Comparison of ENCODE assay signal across 1 cellular context in genomic region chr19:40751065-40751923, GRCh38.
TF ChIP-seq lines count a peak whose summit lies in the region.

Gene SNRPA (plus strand): TSS chr19:40751203. CDS start chr19:40751409, 206 bp downstream.

TF ChIP-seq in K562, 482 proteins besides CTCF, POLR2A, EP300 and RAD21 (continued from another document):
- TF ChIP-seq CTCFL (IDR thresholded peaks at IDR 0.05; ENCODE audit: borderline replicate concordance, insufficient read depth, low read depth, low read length, poor library complexity, severe bottlenecking) (no peak), ZNF408 (CRISPR knock-in tag; IDR thresholded peaks at IDR 0.05; ENCODE audit: low read depth) (no peak), FIP1L1 (IDR thresholded peaks at IDR 0.05; ENCODE audit: low read depth, low read length, poor library complexity, severe bottlenecking) (no peak), POLR2AphosphoS2 (IDR thresholded peaks at IDR 0.05; ENCODE audit: low read length) (no peak), PRPF4 (IDR thresholded peaks at IDR 0.05; ENCODE audit: insufficient read depth, low read depth, low read length, poor library complexity, severe bottlenecking) (no peak), RHOXF2B (CRISPR knock-in tag; conservative IDR thresholded peaks at IDR 0.05) (no peak), UBTF (IDR thresholded peaks at IDR 0.05; ENCODE audit: borderline replicate concordance in 1 of 2, low read depth in 2 of 2, low read length in 2 of 2) (no peak), ZNF655 (CRISPR knock-in tag; IDR thresholded peaks at IDR 0.05) (no peak), POLR3G (IDR thresholded peaks at IDR 0.05; ENCODE audit: extremely low read depth, insufficient read length, insufficient replicate concordance) (no peak), MTA1 (IDR thresholded peaks at IDR 0.05; ENCODE audit: borderline replicate concordance) (peak; percentile 35; the same call in 1 of the 2 replicates), ZFP30 (CRISPR knock-in tag; IDR thresholded peaks at IDR 0.05; ENCODE audit: borderline replicate concordance) (no peak), MAFG (tag; conservative IDR thresholded peaks at IDR 0.05) (no peak), TEAD4 (IDR thresholded peaks at IDR 0.05; ENCODE audit: low read length) (no peak), TEAD4 (CRISPR knock-in tag; IDR thresholded peaks at IDR 0.05; ENCODE audit: borderline replicate concordance) (no peak), TAL1 (IDR thresholded peaks at IDR 0.05) (no peak), ZNF830 (CRISPR knock-in tag; IDR thresholded peaks at IDR 0.05) (no peak), ZNF354B (CRISPR knock-in tag; IDR thresholded peaks at IDR 0.05) (no peak), STAG1 (CRISPR knock-in tag; IDR thresholded peaks at IDR 0.05; ENCODE audit: borderline replicate concordance) (no peak), ZNF79 (CRISPR knock-in tag; IDR thresholded peaks at IDR 0.05; ENCODE audit: low read depth) (no peak), TRIM28 (IDR thresholded peaks at IDR 0.05) (no peak), CCNT2 (IDR thresholded peaks at IDR 0.05; ENCODE audit: borderline replicate concordance, extremely low read depth, insufficient read length, low read depth, low read length) (peak; percentile 21), PHB2 (IDR thresholded peaks at IDR 0.05; ENCODE audit: low read depth) (no peak; the same call in 1 of the 2 replicates), NCOR1 (IDR thresholded peaks at IDR 0.05) (no peak), ZNF436 (CRISPR knock-in tag; IDR thresholded peaks at IDR 0.05) (no peak), ZNF165 (CRISPR knock-in tag; IDR thresholded peaks at IDR 0.05; ENCODE audit: borderline replicate concordance) (no peak), RBM15 (IDR thresholded peaks at IDR 0.05; ENCODE audit: insufficient read depth, low read length) (no peak), PREB (CRISPR knock-in tag; IDR thresholded peaks at IDR 0.05) (no peak; the same call in 1 of the 2 replicates), MCM2 (IDR thresholded peaks at IDR 0.05; ENCODE audit: low read depth) (no peak), ILF3 (IDR thresholded peaks at IDR 0.05; ENCODE audit: borderline replicate concordance) (no peak), HNRNPK (IDR thresholded peaks at IDR 0.05; ENCODE audit: low read depth, low read length, poor library complexity, severe bottlenecking) (no peak), MYNN (IDR thresholded peaks at IDR 0.05) (no peak), MYNN (CRISPR knock-in tag; IDR thresholded peaks at IDR 0.05) (no peak), GMEB1 (CRISPR knock-in tag; IDR thresholded peaks at IDR 0.05) (no peak), NCOA6 (IDR thresholded peaks at IDR 0.05) (no peak), FUS (optimal IDR thresholded peaks at IDR 0.05; ENCODE audit: low read depth, low read length) (no peak), TSHZ1 (CRISPR knock-in tag; IDR thresholded peaks at IDR 0.05) (no peak), ZNF3 (CRISPR knock-in tag; IDR thresholded peaks at IDR 0.05) (no peak), ZBTB1 (CRISPR knock-in tag; IDR thresholded peaks at IDR 0.05; ENCODE audit: borderline replicate concordance, low read depth) (no peak), CBFB (CRISPR knock-in tag; IDR thresholded peaks at IDR 0.05) (no peak), GATAD2A (IDR thresholded peaks at IDR 0.05) (no peak)
- TF ChIP-seq, protein P1, sequence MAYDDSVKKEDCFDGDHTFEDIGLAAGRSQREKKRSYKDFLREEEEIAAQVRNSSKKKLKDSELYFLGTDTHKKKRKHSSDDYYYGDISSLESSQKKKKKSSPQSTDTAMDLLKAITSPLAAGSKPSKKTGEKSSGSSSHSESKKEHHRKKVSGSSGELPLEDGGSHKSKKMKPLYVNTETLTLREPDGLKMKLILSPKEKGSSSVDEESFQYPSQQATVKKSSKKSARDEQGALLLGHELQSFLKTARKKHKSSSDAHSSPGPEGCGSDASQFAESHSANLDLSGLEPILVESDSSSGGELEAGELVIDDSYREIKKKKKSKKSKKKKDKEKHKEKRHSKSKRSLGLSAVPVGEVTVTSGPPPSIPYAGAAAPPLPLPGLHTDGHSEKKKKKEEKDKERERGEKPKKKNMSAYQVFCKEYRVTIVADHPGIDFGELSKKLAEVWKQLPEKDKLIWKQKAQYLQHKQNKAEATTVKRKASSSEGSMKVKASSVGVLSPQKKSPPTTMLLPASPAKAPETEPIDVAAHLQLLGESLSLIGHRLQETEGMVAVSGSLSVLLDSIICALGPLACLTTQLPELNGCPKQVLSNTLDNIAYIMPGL (CRISPR knock-in tag; IDR thresholded peaks at IDR 0.05): peak; percentile 53; the same call in 1 of the 2 replicates
- TF ChIP-seq, protein P2, sequence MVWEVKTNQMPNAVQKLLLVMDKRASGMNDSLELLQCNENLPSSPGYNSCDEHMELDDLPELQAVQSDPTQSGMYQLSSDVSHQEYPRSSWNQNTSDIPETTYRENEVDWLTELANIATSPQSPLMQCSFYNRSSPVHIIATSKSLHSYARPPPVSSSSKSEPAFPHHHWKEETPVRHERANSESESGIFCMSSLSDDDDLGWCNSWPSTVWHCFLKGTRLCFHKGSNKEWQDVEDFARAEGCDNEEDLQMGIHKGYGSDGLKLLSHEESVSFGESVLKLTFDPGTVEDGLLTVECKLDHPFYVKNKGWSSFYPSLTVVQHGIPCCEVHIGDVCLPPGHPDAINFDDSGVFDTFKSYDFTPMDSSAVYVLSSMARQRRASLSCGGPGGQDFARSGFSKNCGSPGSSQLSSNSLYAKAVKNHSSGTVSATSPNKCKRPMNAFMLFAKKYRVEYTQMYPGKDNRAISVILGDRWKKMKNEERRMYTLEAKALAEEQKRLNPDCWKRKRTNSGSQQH (CRISPR knock-in tag; IDR thresholded peaks at IDR 0.05): no peak
- TF ChIP-seq, protein P3, sequence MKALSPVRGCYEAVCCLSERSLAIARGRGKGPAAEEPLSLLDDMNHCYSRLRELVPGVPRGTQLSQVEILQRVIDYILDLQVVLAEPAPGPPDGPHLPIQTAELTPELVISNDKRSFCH (CRISPR knock-in tag; IDR thresholded peaks at IDR 0.05): no peak
- TF ChIP-seq, protein P3 (tag; IDR thresholded peaks at IDR 0.05): no peak
- TF ChIP-seq, protein P4, sequence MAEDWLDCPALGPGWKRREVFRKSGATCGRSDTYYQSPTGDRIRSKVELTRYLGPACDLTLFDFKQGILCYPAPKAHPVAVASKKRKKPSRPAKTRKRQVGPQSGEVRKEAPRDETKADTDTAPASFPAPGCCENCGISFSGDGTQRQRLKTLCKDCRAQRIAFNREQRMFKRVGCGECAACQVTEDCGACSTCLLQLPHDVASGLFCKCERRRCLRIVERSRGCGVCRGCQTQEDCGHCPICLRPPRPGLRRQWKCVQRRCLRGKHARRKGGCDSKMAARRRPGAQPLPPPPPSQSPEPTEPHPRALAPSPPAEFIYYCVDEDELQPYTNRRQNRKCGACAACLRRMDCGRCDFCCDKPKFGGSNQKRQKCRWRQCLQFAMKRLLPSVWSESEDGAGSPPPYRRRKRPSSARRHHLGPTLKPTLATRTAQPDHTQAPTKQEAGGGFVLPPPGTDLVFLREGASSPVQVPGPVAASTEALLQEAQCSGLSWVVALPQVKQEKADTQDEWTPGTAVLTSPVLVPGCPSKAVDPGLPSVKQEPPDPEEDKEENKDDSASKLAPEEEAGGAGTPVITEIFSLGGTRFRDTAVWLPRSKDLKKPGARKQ (CRISPR knock-in tag; IDR thresholded peaks at IDR 0.05): no peak
